In genomic region chr2:239944706-239945551, GRCh38 we compare ENCODE assay signal across 10 cellular contexts.
DNase-seq lines count a peak whose midpoint lies in the region; ATAC-seq and TF ChIP-seq lines count a peak whose summit lies in the region.
"Had no signal": no experiment of that assay in that cellular context is flagged by ENCODE, and none has a peak within 500 bp of the region (broad histone marks: within the 10 kb centered on the region; RNA-seq: fewer than 3 reads in every experiment).

No MANE protein-coding gene starts in this region.

- no peak overlapping the region for H2AFZ ChIP-seq in PC-9

- H3F3A ChIP-seq in PC-9 (ENCODE audit: insufficient read depth, low read depth), result no peaks in the 10 kb centered on the region

- H3K79me2 ChIP-seq in PC-9 (ENCODE audit: low read depth), result no peaks in the 10 kb centered on the region

- CTCF ChIA-PET in activated CD4-positive, alpha-beta memory T cell treated with anti-CD3 and anti-CD28 coated beads, Interleukin-2, amount 10 ng/mL, durations not matched to agents 7 days and 5 days (lab: Charles Lee), result interaction anchor here (0.7 to 2.2 kb wide), 12 partner anchors 8 to 121 kb away, joined by 3 to 14 read pairs (median 4); partner anchors contain the start of gene NDUFA10
- CTCF ChIA-PET in PC-9 (lab: Charles Lee), result no interaction called here

- TF ChIP-seq CTCF in glutamatergic neuron (IDR thresholded peaks at IDR 0.05; ENCODE audit: partially characterized antibody, unreplicated experiment) (no peak), PC-9 (conservative IDR thresholded peaks at IDR 0.05) (no peak)

- POLR2A ChIA-PET in activated CD4-positive, alpha-beta memory T cell treated with anti-CD3 and anti-CD28 coated beads, Interleukin-2, amount 10 ng/mL, durations not matched to agents 7 days and 5 days (lab: Charles Lee), result interaction anchor here (0.7 to 2.9 kb wide), 7 partner anchors 10 to 544 kb away, joined by 3 to 21 read pairs (median 5); partner anchors contain the start of genes HDAC4 and NDUFA10
- POLR2A ChIA-PET in PC-9 (lab: Charles Lee; ENCODE audit: unreplicated experiment), result no interaction called here

- BruUV-seq in PC-9 (replicated peaks; lab: Mats Ljungman, UMichigan), result no TSS peak

- H3K36me3 Mint-ChIP-seq in activated CD4-positive, alpha-beta memory T cell treated with anti-CD3 and anti-CD28 coated beads, Interleukin-2, amount 10 ng/mL, durations not matched to agents 7 days and 5 days (ENCODE audit: low read depth), result no peaks in the 10 kb centered on the region
- peaks cover 5% of the 10 kb centered on the region for H3K36me3 Mint-ChIP-seq in glutamatergic neuron (ENCODE audit: unreplicated experiment)

- H4K20me1 ChIP-seq in PC-9 (ENCODE audit: insufficient read depth), result no peaks in the 10 kb centered on the region

- H3K4me1 Mint-ChIP-seq in activated CD4-positive, alpha-beta memory T cell treated with anti-CD3 and anti-CD28 coated beads, Interleukin-2, amount 10 ng/mL, durations not matched to agents 7 days and 5 days, result peaks cover 12% of the 10 kb centered on the region
- H3K4me1 Mint-ChIP-seq in glutamatergic neuron (ENCODE audit: low read depth, unreplicated experiment), result peaks cover 14% of the 10 kb centered on the region

- no peak overlapping the region for H3K4me3 ChIP-seq in PC-9
- H3K4me3 ChIP-seq: esophagus muscularis mucosa had no signal

- no peak overlapping the region for H3K27ac ChIP-seq in PC-9

- H3K4me1 ChIP-seq in PC-9 (replicated peaks; ENCODE audit: insufficient read depth), result no peaks in the 10 kb centered on the region

- H3K36me3 ChIP-seq in PC-9 (ENCODE audit: low read depth), result no peaks in the 10 kb centered on the region

- no peaks in the 10 kb centered on the region for H3K27me3 Mint-ChIP-seq in activated CD4-positive, alpha-beta memory T cell treated with anti-CD3 and anti-CD28 coated beads, Interleukin-2, amount 10 ng/mL, durations not matched to agents 7 days and 5 days
- H3K27me3 Mint-ChIP-seq in glutamatergic neuron (ENCODE audit: unreplicated experiment), result peaks cover 9% of the 10 kb centered on the region

- no peaks in the 10 kb centered on the region for H3K9me3 Mint-ChIP-seq in activated CD4-positive, alpha-beta memory T cell treated with anti-CD3 and anti-CD28 coated beads, Interleukin-2, amount 10 ng/mL, durations not matched to agents 7 days and 5 days
- H3K9me3 Mint-ChIP-seq in glutamatergic neuron (ENCODE audit: unreplicated experiment), result peaks cover 9% of the 10 kb centered on the region

- DNase-seq in activated CD4-positive, alpha-beta memory T cell treated with anti-CD3 and anti-CD28 coated beads, Interleukin-2, amount 10 ng/mL, durations not matched to agents 7 days and 5 days, result peak; percentile 75
- DNase-seq in glutamatergic neuron, result peak; percentile 48
- DNase-seq in sciatic nerve (ENCODE audit: low spot score), result peak; percentile 64
- DNase-seq in D341Med (ENCODE audit: low spot score), result no peak
- DNase-seq in HuH-7 (ENCODE audit: low spot score), result no peak
- DNase-seq in NCI-H2029 (lab: John Stamatoyannopoulos, UW), result no peak
- no peak for DNase-seq in PC-9
- DNase-seq: NCI-H446 treated with DMSO at 0.1 percent for 48 hours had no signal

- H3K9me2 ChIP-seq in PC-9 (ENCODE audit: insufficient read depth), result no peaks in the 10 kb centered on the region

- H3K27me3 ChIP-seq in PC-9 (ENCODE audit: insufficient read depth, low read depth), result no peaks in the 10 kb centered on the region
- H3K27me3 ChIP-seq: esophagus muscularis mucosa had no signal

- H3K9me3 ChIP-seq in PC-9 (ENCODE audit: insufficient read depth, low read depth), result no peaks in the 10 kb centered on the region
- H3K9me3 ChIP-seq: esophagus muscularis mucosa had no signal

- ATAC-seq in GM19351 (IDR thresholded peaks at IDR 0.05; ENCODE audit: unreplicated experiment) (peak; percentile 48), sciatic nerve (peak; percentile 62)

- peak overlapping the region; percentile 14 for H3K4me3 Mint-ChIP-seq in activated CD4-positive, alpha-beta memory T cell treated with anti-CD3 and anti-CD28 coated beads, Interleukin-2, amount 10 ng/mL, durations not matched to agents 7 days and 5 days
- H3K4me3 Mint-ChIP-seq in glutamatergic neuron (ENCODE audit: unreplicated experiment), result peak overlapping the region; percentile 30

- no peak overlapping the region for H3K4me2 ChIP-seq in PC-9

- intact Hi-C loops in sciatic nerve (cut with DNase I) (no loop called here), PC-9 (cut with micrococcal nuclease; ENCODE audit: unreplicated experiment) (no loop called here)

- H3K27ac Mint-ChIP-seq in activated CD4-positive, alpha-beta memory T cell treated with anti-CD3 and anti-CD28 coated beads, Interleukin-2, amount 10 ng/mL, durations not matched to agents 7 days and 5 days, result peak overlapping the region; percentile 85
- H3K27ac Mint-ChIP-seq in glutamatergic neuron (ENCODE audit: unreplicated experiment), result peak overlapping the region; percentile 55

Comparison
In these comparisons a context has a peak if more than half of its experiments do, and no peak if none do; other contexts are left out.
1. DNase-seq: peak in activated CD4-positive, alpha-beta memory T cell treated with anti-CD3 and anti-CD28 coated beads, Interleukin-2, amount 10 ng/mL, durations not matched to agents 7 days and 5 days (single experiment), glutamatergic neuron (single experiment) and sciatic nerve (single experiment); none in D341Med (single experiment), HuH-7 (single experiment), NCI-H2029 (single experiment) and PC-9 (0 of 2).